In genomic region chr2:88615822-88616221, GRCh38 we compare ENCODE assay signal across 1 cellular context.
TF ChIP-seq lines count a peak whose summit lies in the region.

No MANE protein-coding gene starts in this region.

TF ChIP-seq in GM12878, 131 proteins besides CTCF, POLR2A, EP300 and RAD21 (continued from another document and continues in another):
- no peak for TF ChIP-seq IRF3 (IDR thresholded peaks at IDR 0.05)
- peak; percentile 80; the same call in 1 of the 2 replicates for TF ChIP-seq ZNF384 (IDR thresholded peaks at IDR 0.05; ENCODE audit: borderline replicate concordance, low read depth, low read length)
- TF ChIP-seq TCF12 (IDR thresholded peaks at IDR 0.05; ENCODE audit: low read depth, low read length): no peak
- peak; percentile 70 for TF ChIP-seq RUNX3 (IDR thresholded peaks at IDR 0.05; ENCODE audit: low read length)
- no peak for TF ChIP-seq NRF1 (conservative IDR thresholded peaks at IDR 0.05; ENCODE audit: low read depth, low read length)
- TF ChIP-seq NFXL1 (IDR thresholded peaks at IDR 0.05; ENCODE audit: borderline replicate concordance): no peak
- no peak for TF ChIP-seq TCF3 (IDR thresholded peaks at IDR 0.05; ENCODE audit: borderline replicate concordance, insufficient read depth, low read depth, low read length)
- no peak for TF ChIP-seq TBL1XR1 (IDR thresholded peaks at IDR 0.05; ENCODE audit: low read depth, low read length)
- TF ChIP-seq TCF7 (IDR thresholded peaks at IDR 0.05; ENCODE audit: borderline replicate concordance): no peak
- no peak for TF ChIP-seq HSF1 (IDR thresholded peaks at IDR 0.05; ENCODE audit: low read depth, low read length)
- no peak for TF ChIP-seq HDGF (IDR thresholded peaks at IDR 0.05)
- no peak for TF ChIP-seq KAT2A (conservative IDR thresholded peaks at IDR 0.05; ENCODE audit: control insufficient read depth, low read depth, low read length)
- no peak for TF ChIP-seq ZNF207 (IDR thresholded peaks at IDR 0.05; ENCODE audit: borderline replicate concordance)
- TF ChIP-seq, protein P1, sequence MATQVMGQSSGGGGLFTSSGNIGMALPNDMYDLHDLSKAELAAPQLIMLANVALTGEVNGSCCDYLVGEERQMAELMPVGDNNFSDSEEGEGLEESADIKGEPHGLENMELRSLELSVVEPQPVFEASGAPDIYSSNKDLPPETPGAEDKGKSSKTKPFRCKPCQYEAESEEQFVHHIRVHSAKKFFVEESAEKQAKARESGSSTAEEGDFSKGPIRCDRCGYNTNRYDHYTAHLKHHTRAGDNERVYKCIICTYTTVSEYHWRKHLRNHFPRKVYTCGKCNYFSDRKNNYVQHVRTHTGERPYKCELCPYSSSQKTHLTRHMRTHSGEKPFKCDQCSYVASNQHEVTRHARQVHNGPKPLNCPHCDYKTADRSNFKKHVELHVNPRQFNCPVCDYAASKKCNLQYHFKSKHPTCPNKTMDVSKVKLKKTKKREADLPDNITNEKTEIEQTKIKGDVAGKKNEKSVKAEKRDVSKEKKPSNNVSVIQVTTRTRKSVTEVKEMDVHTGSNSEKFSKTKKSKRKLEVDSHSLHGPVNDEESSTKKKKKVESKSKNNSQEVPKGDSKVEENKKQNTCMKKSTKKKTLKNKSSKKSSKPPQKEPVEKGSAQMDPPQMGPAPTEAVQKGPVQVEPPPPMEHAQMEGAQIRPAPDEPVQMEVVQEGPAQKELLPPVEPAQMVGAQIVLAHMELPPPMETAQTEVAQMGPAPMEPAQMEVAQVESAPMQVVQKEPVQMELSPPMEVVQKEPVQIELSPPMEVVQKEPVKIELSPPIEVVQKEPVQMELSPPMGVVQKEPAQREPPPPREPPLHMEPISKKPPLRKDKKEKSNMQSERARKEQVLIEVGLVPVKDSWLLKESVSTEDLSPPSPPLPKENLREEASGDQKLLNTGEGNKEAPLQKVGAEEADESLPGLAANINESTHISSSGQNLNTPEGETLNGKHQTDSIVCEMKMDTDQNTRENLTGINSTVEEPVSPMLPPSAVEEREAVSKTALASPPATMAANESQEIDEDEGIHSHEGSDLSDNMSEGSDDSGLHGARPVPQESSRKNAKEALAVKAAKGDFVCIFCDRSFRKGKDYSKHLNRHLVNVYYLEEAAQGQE (IDR thresholded peaks at IDR 0.05; ENCODE audit: low read depth, low read length): no peak
- peak; percentile 67; the same call in 1 of the 2 replicates for TF ChIP-seq NBN (IDR thresholded peaks at IDR 0.05)
- no peak for TF ChIP-seq CHD4 (IDR thresholded peaks at IDR 0.05)
- TF ChIP-seq STAT3 (IDR thresholded peaks at IDR 0.05; ENCODE audit: low read depth, low read length): no peak
- no peak for TF ChIP-seq ZSCAN29 (IDR thresholded peaks at IDR 0.05)
- TF ChIP-seq, protein P2, sequence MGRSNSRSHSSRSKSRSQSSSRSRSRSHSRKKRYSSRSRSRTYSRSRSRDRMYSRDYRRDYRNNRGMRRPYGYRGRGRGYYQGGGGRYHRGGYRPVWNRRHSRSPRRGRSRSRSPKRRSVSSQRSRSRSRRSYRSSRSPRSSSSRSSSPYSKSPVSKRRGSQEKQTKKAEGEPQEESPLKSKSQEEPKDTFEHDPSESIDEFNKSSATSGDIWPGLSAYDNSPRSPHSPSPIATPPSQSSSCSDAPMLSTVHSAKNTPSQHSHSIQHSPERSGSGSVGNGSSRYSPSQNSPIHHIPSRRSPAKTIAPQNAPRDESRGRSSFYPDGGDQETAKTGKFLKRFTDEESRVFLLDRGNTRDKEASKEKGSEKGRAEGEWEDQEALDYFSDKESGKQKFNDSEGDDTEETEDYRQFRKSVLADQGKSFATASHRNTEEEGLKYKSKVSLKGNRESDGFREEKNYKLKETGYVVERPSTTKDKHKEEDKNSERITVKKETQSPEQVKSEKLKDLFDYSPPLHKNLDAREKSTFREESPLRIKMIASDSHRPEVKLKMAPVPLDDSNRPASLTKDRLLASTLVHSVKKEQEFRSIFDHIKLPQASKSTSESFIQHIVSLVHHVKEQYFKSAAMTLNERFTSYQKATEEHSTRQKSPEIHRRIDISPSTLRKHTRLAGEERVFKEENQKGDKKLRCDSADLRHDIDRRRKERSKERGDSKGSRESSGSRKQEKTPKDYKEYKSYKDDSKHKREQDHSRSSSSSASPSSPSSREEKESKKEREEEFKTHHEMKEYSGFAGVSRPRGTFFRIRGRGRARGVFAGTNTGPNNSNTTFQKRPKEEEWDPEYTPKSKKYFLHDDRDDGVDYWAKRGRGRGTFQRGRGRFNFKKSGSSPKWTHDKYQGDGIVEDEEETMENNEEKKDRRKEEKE (IDR thresholded peaks at IDR 0.05): no peak
- no peak for TF ChIP-seq KLF5 (IDR thresholded peaks at IDR 0.05; ENCODE audit: partially characterized antibody)
- TF ChIP-seq SMC3 (IDR thresholded peaks at IDR 0.05; ENCODE audit: borderline replicate concordance, low read length): no peak
- TF ChIP-seq RFX5 (IDR thresholded peaks at IDR 0.05; ENCODE audit: low read depth, low read length): no peak
- no peak for TF ChIP-seq SUPT20H (IDR thresholded peaks at IDR 0.05; ENCODE audit: borderline replicate concordance, control insufficient read depth, low read depth, low read length)
- no peak for TF ChIP-seq MYC (IDR thresholded peaks at IDR 0.05; ENCODE audit: insufficient read depth, insufficient read length, insufficient replicate concordance, low read length, severe bottlenecking)
- TF ChIP-seq MYB (IDR thresholded peaks at IDR 0.05; ENCODE audit: borderline replicate concordance, low read depth, low read length): no peak
- peak in 1 of 2 experiments; percentile 9; a peak in 2 of 4 replicates for TF ChIP-seq IKZF2 (IDR thresholded peaks at IDR 0.05)
- peak; percentile 75 for TF ChIP-seq ATF2 (IDR thresholded peaks at IDR 0.05; ENCODE audit: low read length)
- TF ChIP-seq RAD51 (IDR thresholded peaks at IDR 0.05): peak; percentile 53; the same call in 1 of the 2 replicates
- peak; percentile 38 to 49; a peak in 3 of 4 replicates for TF ChIP-seq BHLHE40 (IDR thresholded peaks at IDR 0.05; ENCODE audit: borderline replicate concordance in 1 of 2, low read depth in 2 of 2, low read length in 1 of 2)
- no peak for TF ChIP-seq POLR2AphosphoS5 (IDR thresholded peaks at IDR 0.05; ENCODE audit: low read length)
- TF ChIP-seq SREBF1 (IDR thresholded peaks at IDR 0.05; ENCODE audit: low read length): no peak
- 0 out of 2 replicates have a peak, but pooled peaks have one; percentile 30 for TF ChIP-seq PAX5 (IDR thresholded peaks at IDR 0.05; ENCODE audit: borderline replicate concordance, low read depth, low read length)
- TF ChIP-seq NR2C2 (IDR thresholded peaks at IDR 0.05; ENCODE audit: borderline replicate concordance, control insufficient read depth, insufficient read length, low read depth): no peak
- no peak for TF ChIP-seq SMAD5 (IDR thresholded peaks at IDR 0.05; ENCODE audit: low read depth)
- TF ChIP-seq YY1 (IDR thresholded peaks at IDR 0.05; ENCODE audit: low read depth, low read length): peak; percentile 82
- TF ChIP-seq, protein P3, sequence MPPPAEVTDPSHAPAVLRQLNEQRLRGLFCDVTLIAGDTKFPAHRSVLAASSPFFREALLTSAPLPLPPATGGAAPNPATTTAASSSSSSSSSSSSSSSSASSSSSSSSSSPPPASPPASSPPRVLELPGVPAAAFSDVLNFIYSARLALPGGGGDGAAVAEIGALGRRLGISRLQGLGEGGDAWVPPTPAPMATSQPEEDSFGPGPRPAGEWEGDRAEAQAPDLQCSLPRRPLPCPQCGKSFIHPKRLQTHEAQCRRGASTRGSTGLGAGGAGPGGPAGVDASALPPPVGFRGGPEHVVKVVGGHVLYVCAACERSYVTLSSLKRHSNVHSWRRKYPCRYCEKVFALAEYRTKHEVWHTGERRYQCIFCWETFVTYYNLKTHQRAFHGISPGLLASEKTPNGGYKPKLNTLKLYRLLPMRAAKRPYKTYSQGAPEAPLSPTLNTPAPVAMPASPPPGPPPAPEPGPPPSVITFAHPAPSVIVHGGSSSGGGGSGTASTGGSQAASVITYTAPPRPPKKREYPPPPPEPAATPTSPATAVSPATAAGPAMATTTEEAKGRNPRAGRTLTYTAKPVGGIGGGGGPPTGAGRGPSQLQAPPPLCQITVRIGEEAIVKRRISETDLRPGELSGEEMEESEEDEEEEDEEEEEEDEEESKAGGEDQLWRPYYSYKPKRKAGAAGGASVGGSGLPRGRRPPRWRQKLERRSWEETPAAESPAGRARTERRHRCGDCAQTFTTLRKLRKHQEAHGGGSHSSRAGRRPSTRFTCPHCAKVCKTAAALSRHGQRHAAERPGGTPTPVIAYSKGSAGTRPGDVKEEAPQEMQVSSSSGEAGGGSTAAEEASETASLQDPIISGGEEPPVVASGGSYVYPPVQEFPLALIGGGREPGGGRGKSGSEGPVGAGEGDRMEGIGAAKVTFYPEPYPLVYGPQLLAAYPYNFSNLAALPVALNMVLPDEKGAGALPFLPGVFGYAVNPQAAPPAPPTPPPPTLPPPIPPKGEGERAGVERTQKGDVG (CRISPR knock-in tag; IDR thresholded peaks at IDR 0.05): no peak
- TF ChIP-seq, protein P4, sequence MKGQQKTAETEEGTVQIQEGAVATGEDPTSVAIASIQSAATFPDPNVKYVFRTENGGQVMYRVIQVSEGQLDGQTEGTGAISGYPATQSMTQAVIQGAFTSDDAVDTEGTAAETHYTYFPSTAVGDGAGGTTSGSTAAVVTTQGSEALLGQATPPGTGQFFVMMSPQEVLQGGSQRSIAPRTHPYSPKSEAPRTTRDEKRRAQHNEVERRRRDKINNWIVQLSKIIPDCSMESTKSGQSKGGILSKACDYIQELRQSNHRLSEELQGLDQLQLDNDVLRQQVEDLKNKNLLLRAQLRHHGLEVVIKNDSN (IDR thresholded peaks at IDR 0.05; ENCODE audit: borderline replicate concordance, extremely low read length, insufficient read depth, low read depth, low read length): no peak
- no peak for TF ChIP-seq FOS (IDR thresholded peaks at IDR 0.05; ENCODE audit: borderline replicate concordance, extremely low read depth, insufficient read length)
- no peak for TF ChIP-seq WRNIP1 (IDR thresholded peaks at IDR 0.05; ENCODE audit: borderline replicate concordance, low read depth, low read length)
- TF ChIP-seq PBX3 (IDR thresholded peaks at IDR 0.05; ENCODE audit: insufficient replicate concordance, low read depth, low read length): no peak
- TF ChIP-seq, protein P5, sequence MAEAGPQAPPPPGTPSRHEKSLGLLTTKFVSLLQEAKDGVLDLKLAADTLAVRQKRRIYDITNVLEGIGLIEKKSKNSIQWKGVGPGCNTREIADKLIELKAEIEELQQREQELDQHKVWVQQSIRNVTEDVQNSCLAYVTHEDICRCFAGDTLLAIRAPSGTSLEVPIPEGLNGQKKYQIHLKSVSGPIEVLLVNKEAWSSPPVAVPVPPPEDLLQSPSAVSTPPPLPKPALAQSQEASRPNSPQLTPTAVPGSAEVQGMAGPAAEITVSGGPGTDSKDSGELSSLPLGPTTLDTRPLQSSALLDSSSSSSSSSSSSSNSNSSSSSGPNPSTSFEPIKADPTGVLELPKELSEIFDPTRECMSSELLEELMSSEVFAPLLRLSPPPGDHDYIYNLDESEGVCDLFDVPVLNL (IDR thresholded peaks at IDR 0.05; ENCODE audit: low read depth, low read length): no peak
- TF ChIP-seq, protein P6, sequence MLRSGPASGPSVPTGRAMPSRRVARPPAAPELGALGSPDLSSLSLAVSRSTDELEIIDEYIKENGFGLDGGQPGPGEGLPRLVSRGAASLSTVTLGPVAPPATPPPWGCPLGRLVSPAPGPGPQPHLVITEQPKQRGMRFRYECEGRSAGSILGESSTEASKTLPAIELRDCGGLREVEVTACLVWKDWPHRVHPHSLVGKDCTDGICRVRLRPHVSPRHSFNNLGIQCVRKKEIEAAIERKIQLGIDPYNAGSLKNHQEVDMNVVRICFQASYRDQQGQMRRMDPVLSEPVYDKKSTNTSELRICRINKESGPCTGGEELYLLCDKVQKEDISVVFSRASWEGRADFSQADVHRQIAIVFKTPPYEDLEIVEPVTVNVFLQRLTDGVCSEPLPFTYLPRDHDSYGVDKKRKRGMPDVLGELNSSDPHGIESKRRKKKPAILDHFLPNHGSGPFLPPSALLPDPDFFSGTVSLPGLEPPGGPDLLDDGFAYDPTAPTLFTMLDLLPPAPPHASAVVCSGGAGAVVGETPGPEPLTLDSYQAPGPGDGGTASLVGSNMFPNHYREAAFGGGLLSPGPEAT (IDR thresholded peaks at IDR 0.05; ENCODE audit: low read depth): peak; percentile 27; the same call in 1 of the 2 replicates
- no peak for TF ChIP-seq STAT1 (conservative IDR thresholded peaks at IDR 0.05)
- no peak for TF ChIP-seq SMAD1 (IDR thresholded peaks at IDR 0.05; ENCODE audit: low read depth, partially characterized antibody)
- TF ChIP-seq NFIC (IDR thresholded peaks at IDR 0.05; ENCODE audit: low read depth, low read length): peak; percentile 79
